29 cellular contexts compared by ENCODE assay signal in genomic region chr20:34500823-34501222, GRCh38.
"Had no signal": no experiment of that assay in that cellular context is flagged by ENCODE, and none has a peak within 500 bp of the region (broad histone marks: within the 10 kb centered on the region; RNA-seq: fewer than 3 reads in every experiment).

No MANE protein-coding gene starts in this region.

- DNase-seq: naive B cell; naive thymus-derived CD8-positive, alpha-beta T cell; nephron progenitor cell; nucleus accumbens; pancreas; psoas muscle; right cardiac atrium; spleen; stimulated activated CD4-positive, alpha-beta T cell treated with anti-CD3 and anti-CD28 coated beads, Interleukin-12 subunit alpha, Interleukin-12 subunit beta, amount 100 ng/mL, for 4 hours; stimulated activated CD4-positive, alpha-beta T cell treated with anti-CD3 and anti-CD28 coated beads, Interleukin-1b, Interleukin-23, amount 100 ng/mL, for 48 hours; stimulated activated CD4-positive, alpha-beta T cell treated with anti-CD3 and anti-CD28 coated beads, Interleukin-4, amount 100 ng/mL, for 1 hour; stimulated activated CD4-positive, alpha-beta T cell treated with anti-CD3 and anti-CD28 coated beads, Interleukin-4, amount 100 ng/mL, for 4 hours; stimulated activated CD8-positive, alpha-beta memory T cell treated with anti-CD3 and anti-CD28 coated beads, Interleukin-4, amount 100 ng/mL, for 48 hours; stimulated activated naive CD4-positive, alpha-beta T cell; stimulated activated naive CD8-positive, alpha-beta T cell treated with anti-CD3 and anti-CD28 coated beads, Interleukin-15, amount 100 ng/mL, for 72 hours; stimulated activated naive CD8-positive, alpha-beta T cell treated with anti-CD3 and anti-CD28 coated beads, Interleukin-15, Interleukin-2, amounts not matched to agents 100 U/mL and 50 U/mL, for 24 hours; substantia nigra; testis; tibial artery; transverse colon; upper lobe of right lung; uterus had no signal

- ATAC-seq: naive thymus-derived CD8-positive, alpha-beta T cell; pancreas; psoas muscle; right cardiac atrium; sciatic nerve; stimulated activated naive CD8-positive, alpha-beta T cell treated with anti-CD3 and anti-CD28 coated beads, Interleukin-15, amount 100 ng/mL, for 72 hours; stimulated activated naive CD8-positive, alpha-beta T cell treated with anti-CD3 and anti-CD28 coated beads, Interleukin-15, Interleukin-2, amounts not matched to agents 100 U/mL and 50 U/mL, for 24 hours; upper lobe of right lung had no signal

- H3K4me3 Mint-ChIP-seq: naive B cell; naive thymus-derived CD8-positive, alpha-beta T cell; nephron progenitor cell; neural crest cell; stimulated activated naive CD8-positive, alpha-beta T cell treated with anti-CD3 and anti-CD28 coated beads, Interleukin-15, amount 100 ng/mL, for 72 hours; type B pancreatic cell had no signal

- H3K27me3 Mint-ChIP-seq: naive B cell; naive thymus-derived CD8-positive, alpha-beta T cell; stimulated activated naive CD8-positive, alpha-beta T cell treated with anti-CD3 and anti-CD28 coated beads, Interleukin-15, amount 100 ng/mL, for 72 hours; type B pancreatic cell had no signal

- H3K4me3 ChIP-seq: pancreas, psoas muscle, skin epidermis, smooth muscle cell, spleen, suprapubic skin, testis, tibial artery, transverse colon, upper lobe of right lung, uterus had no signal

- H3K9me3 ChIP-seq: neutrophil, pancreas, suprapubic skin, testis, transverse colon, upper lobe of right lung, uterus had no signal

- H3K36me3 ChIP-seq: uterus had no signal

- H3K27me3 ChIP-seq: neutrophil, pancreas, spleen, suprapubic skin, testis, tibial artery, transverse colon, upper lobe of right lung, uterus had no signal

- H3K4me1 Mint-ChIP-seq: nephron progenitor cell; neural crest cell; stimulated activated naive CD8-positive, alpha-beta T cell treated with anti-CD3 and anti-CD28 coated beads, Interleukin-15, amount 100 ng/mL, for 72 hours had no signal

- FAIRE-seq: pancreas had no signal

- H3K9me3 Mint-ChIP-seq: type B pancreatic cell had no signal

- H3K4me2 ChIP-seq: smooth muscle cell had no signal

- H3K27ac Mint-ChIP-seq: nephron progenitor cell; stimulated activated naive CD8-positive, alpha-beta T cell treated with anti-CD3 and anti-CD28 coated beads, Interleukin-15, amount 100 ng/mL, for 72 hours; type B pancreatic cell had no signal

- H3K4me1 ChIP-seq: pancreas, psoas muscle, suprapubic skin, testis, tibial artery, transverse colon, upper lobe of right lung, uterus had no signal

- H3K27ac ChIP-seq: neutrophil, pancreas, psoas muscle, skin epidermis, spleen, suprapubic skin, testis, tibial artery, transverse colon, upper lobe of right lung, uterus had no signal
